Comparison of ENCODE assay signal across 20 cellular contexts in genomic region chrX:99654188-99654587, GRCh38.
DNase-seq lines count a peak whose midpoint lies in the region; ATAC-seq, FAIRE-seq and TF ChIP-seq lines count a peak whose summit lies in the region.
"Had no signal": no experiment of that assay in that cellular context is flagged by ENCODE, and none has a peak within 500 bp of the region (broad histone marks: within the 10 kb centered on the region; RNA-seq: fewer than 3 reads in every experiment).

No MANE protein-coding gene starts in this region.

- no peak for TF ChIP-seq EP300 in HepG2 (IDR thresholded peaks at IDR 0.05; ENCODE audit: low read depth in 2 of 2, low read length in 2 of 2)
- TF ChIP-seq EP300 in HepG2 (CRISPR knock-in tag; IDR thresholded peaks at IDR 0.05; ENCODE audit: borderline replicate concordance), result no peak

- FAIRE-seq in HepG2 (lab: Jason Lieb, UNC) (no peak), pancreas (lab: Jason Lieb, UNC) (peak; percentile 39)
- FAIRE-seq: A204.1, D721Med, G401.6, GM12891 had no signal

- TF ChIP-seq CTCF in HepG2 (CRISPR knock-in tag; IDR thresholded peaks at IDR 0.05), result no peak
- TF ChIP-seq CTCF in right lobe of liver (IDR thresholded peaks at IDR 0.05), result no peak
- TF ChIP-seq CTCF in HEK293 (tag by site-specific recombination; IDR thresholded peaks at IDR 0.05), result no peak
- no peak for TF ChIP-seq CTCF in pancreas (IDR thresholded peaks at IDR 0.05)

- H3K9ac ChIP-seq in HepG2 (ENCODE audit: insufficient read depth, low read depth, low read length), result no peak overlapping the region
- H3K9ac ChIP-seq: BLaER1 treated with 17β-estradiol and CSF1 and Interleukin-3, amounts not matched to agents 10 nM and 100 nM had no signal

- TF ChIP-seq RAD21 in HepG2 (CRISPR knock-in tag; IDR thresholded peaks at IDR 0.05), result no peak

- no peak for DNase-seq in HepG2 (ENCODE audit: low spot score)
- no peak for DNase-seq in right lobe of liver
- DNase-seq in pancreas, result no peak
- DNase-seq in effector CD4-positive, alpha-beta T cell, result no peak
- DNase-seq: 8988T; AML-193; Caco-2; Calu3; CD4-positive, alpha-beta T cell; CD8-positive, alpha-beta T cell; DMS79 treated with DMSO at 0.1 percent for 48 hours; GF-D8 had no signal

- H3K4me2 ChIP-seq in HepG2 (ENCODE audit: low read depth, low read length), result no peak overlapping the region
- H3K4me2 ChIP-seq: BLaER1 treated with 17β-estradiol and CSF1 and Interleukin-3, amounts not matched to agents 10 nM and 100 nM had no signal

- H3K4me1 ChIP-seq in HepG2 (ENCODE audit: insufficient read depth, low read length) (no peaks in the 10 kb centered on the region), right lobe of liver (no peaks in the 10 kb centered on the region), HEK293 (ENCODE audit: control insufficient read depth, insufficient read depth, low read length) (no peaks in the 10 kb centered on the region), pancreas (no peaks in the 10 kb centered on the region)
- H3K4me1 ChIP-seq: BLaER1 treated with 17β-estradiol and CSF1 and Interleukin-3, amounts not matched to agents 10 nM and 100 nM; Caco-2 had no signal

- POLR2A ChIA-PET in HepG2 (lab: Yijun Ruan, JAX), result no interaction called here
- POLR2A ChIA-PET in HEK293 (lab: Yijun Ruan, JAX), result no interaction called here

- BruUV-seq in HepG2 (replicated peaks; lab: Mats Ljungman, UMichigan), result no TSS peak

- H3K36me3 ChIP-seq in HepG2 (replicated peaks in 1 of 2; ENCODE audit: control insufficient read depth in 1 of 2, insufficient read depth in 2 of 2, low read length in 2 of 2) (no peaks in the 10 kb centered on the region), right lobe of liver (no peaks in the 10 kb centered on the region), HEK293 (ENCODE audit: control insufficient read depth in 2 of 2, insufficient read depth in 1 of 2, low read length in 2 of 2) (no peaks in the 10 kb centered on the region), pancreas (no peaks in the 10 kb centered on the region)
- H3K36me3 ChIP-seq: BLaER1 treated with 17β-estradiol and CSF1 and Interleukin-3, amounts not matched to agents 10 nM and 100 nM had no signal

- 0% methylated on average over 1 of the region's 1 CpG for WGBS in HepG2 (ENCODE audit: low lambda C conversion rate)
- WGBS in right lobe of liver (ENCODE audit: insufficient coverage, low coverage, low lambda C conversion rate, missing lambda C conversion rate), result 43% methylated on average over 1 of the region's 1 CpG
- 44 to 55% methylated on average over 1 of the region's 1 CpG for WGBS in pancreas, 2 donors

- no peaks in the 10 kb centered on the region for H3K27me3 ChIP-seq in HepG2 (ENCODE audit: control insufficient read depth in 1 of 2, insufficient read depth in 2 of 2, low read length in 2 of 2)
- no peaks in the 10 kb centered on the region for H3K27me3 ChIP-seq in right lobe of liver
- H3K27me3 ChIP-seq in pancreas, result peaks cover 0 to 5% (median 0%) of the 10 kb centered on the region in 4 donors

- CTCF ChIA-PET in HepG2 (lab: Yijun Ruan, JAX; ENCODE audit: low intra/inter-chr PET ratio, low total read pairs), result no interaction called here
- CTCF ChIA-PET in HEK293 (lab: Yijun Ruan, JAX), result interaction anchor here (0.6 kb wide), 1 partner anchor 310 kb away, joined by 3 read pairs; no protein-coding TSS in a partner anchor

- H2AFZ ChIP-seq in HepG2 (ENCODE audit: low read length), result no peak overlapping the region

- no peaks in the 10 kb centered on the region for H4K20me1 ChIP-seq in HepG2 (ENCODE audit: insufficient read depth, low read length)
- H4K20me1 ChIP-seq: BLaER1 treated with 17β-estradiol and CSF1 and Interleukin-3, amounts not matched to agents 10 nM and 100 nM had no signal

- no peak for ATAC-seq in HepG2
- no peak for ATAC-seq in right lobe of liver
- ATAC-seq in pancreas, result no peak
- ATAC-seq in HG03571 (IDR thresholded peaks at IDR 0.05; ENCODE audit: unreplicated experiment), result no peak
- ATAC-seq: CD8-positive, alpha-beta T cell had no signal

- no peak overlapping the region for H3K4me3 ChIP-seq in HepG2 (replicated peaks in 1 of 3; ENCODE audit: insufficient read depth in 1 of 3, low read depth in 2 of 3, low read length in 3 of 3)
- H3K4me3 ChIP-seq in right lobe of liver, result no peak overlapping the region
- H3K4me3 ChIP-seq in HEK293 (ENCODE audit: low read depth, low read length), result no peak overlapping the region
- H3K4me3 ChIP-seq in pancreas, result no peak overlapping the region
- H3K4me3 ChIP-seq: BLaER1 treated with 17β-estradiol and CSF1 and Interleukin-3, amounts not matched to agents 10 nM and 100 nM had no signal

- intact Hi-C loops in HepG2 (cut with micrococcal nuclease; ENCODE audit: unreplicated experiment), result no loop called here
- intact Hi-C loops in right lobe of liver (cut with DNase I), result no loop called here
- intact Hi-C loops in pancreas (cut with DNase I), result no loop called here

- H3K9me3 ChIP-seq in HepG2 (ENCODE audit: low read length) (no peaks in the 10 kb centered on the region), right lobe of liver (no peaks in the 10 kb centered on the region), HEK293 (ENCODE audit: control insufficient read depth, insufficient read depth, low read depth, low read length) (no peaks in the 10 kb centered on the region), pancreas (no peaks in the 10 kb centered on the region)
- H3K9me3 ChIP-seq: BLaER1 treated with 17β-estradiol and CSF1 and Interleukin-3, amounts not matched to agents 10 nM and 100 nM; Caco-2 had no signal

- TF ChIP-seq POLR2A in HepG2 (IDR thresholded peaks at IDR 0.05; ENCODE audit: insufficient read depth in 1 of 2, low read depth in 2 of 2, low read length in 2 of 2) (no peak), right lobe of liver (IDR thresholded peaks at IDR 0.05) (no peak)

- in situ Hi-C loops in HepG2 (cut with HindIII; ENCODE audit: extremely low pct_ligation_motif_present, low pct_unique_long_range_greater_than_20kb), result no loop called here

- H3K27ac ChIP-seq in HepG2 (ENCODE audit: extremely low read length, insufficient read depth, low read length), result no peak overlapping the region
- H3K27ac ChIP-seq in right lobe of liver, result no peak overlapping the region
- no peak overlapping the region for H3K27ac ChIP-seq in HEK293 (ENCODE audit: extremely low read depth, low read depth, low read length)
- H3K27ac ChIP-seq in pancreas, result no peak overlapping the region
- H3K27ac ChIP-seq: BLaER1 treated with 17β-estradiol and CSF1 and Interleukin-3, amounts not matched to agents 10 nM and 100 nM; C4-2B had no signal

- no peaks in the 10 kb centered on the region for H3K79me2 ChIP-seq in HepG2 (ENCODE audit: insufficient read depth, low read length)

TF ChIP-seq in HepG2, 621 proteins besides CTCF, POLR2A, EP300 and RAD21:
- TF ChIP-seq ZXDC (CRISPR knock-in tag; IDR thresholded peaks at IDR 0.05), result no peak
- peak; percentile 77 for TF ChIP-seq ATF7 (IDR thresholded peaks at IDR 0.05)
- TF ChIP-seq ATF7 (CRISPR knock-in tag; IDR thresholded peaks at IDR 0.05), result no peak
- no peak for TF ChIP-seq ATF7-NPFF (CRISPR knock-in tag; IDR thresholded peaks at IDR 0.05; ENCODE audit: low read depth)
- TF ChIP-seq ZNF781 (CRISPR knock-in tag; IDR thresholded peaks at IDR 0.05; ENCODE audit: borderline replicate concordance, not compliant biosample characterization), result no peak

TF ChIP-seq in HEK293, 187 proteins besides CTCF, POLR2A, EP300 and RAD21:
- TF ChIP-seq ZNF280C (tag by site-specific recombination; IDR thresholded peaks at IDR 0.05) (no peak), ZNF510 (tag by site-specific recombination; IDR thresholded peaks at IDR 0.05; ENCODE audit: insufficient replicate concordance) (no peak), ZSCAN16 (tag by site-specific recombination; IDR thresholded peaks at IDR 0.05) (no peak), ZNF521 (tag by site-specific recombination; IDR thresholded peaks at IDR 0.05) (no peak), ZNF16 (tag by site-specific recombination; IDR thresholded peaks at IDR 0.05; ENCODE audit: low read depth) (no peak), ATF2 (tag by site-specific recombination; IDR thresholded peaks at IDR 0.05; ENCODE audit: low read depth) (peak; percentile 56; the same call in 1 of the 2 replicates)

Comparison
In these comparisons a context has a peak if more than half of its experiments do, and no peak if none do; other contexts are left out.
1. Of the 63 proteins assayed by ChIP-seq in both HepG2 and HEK293: peak only in HepG2: none; only in HEK293: ATF2; in both: none; in neither: 62.